8 cellular contexts compared by ENCODE assay signal in genomic region chr1:236608930-236609726, GRCh38. TPM values are rescaled to one million over a fixed set of nuclear protein-coding genes. Genes with fewer than 3 reads are reported as not detected.
DNase-seq lines count a peak whose midpoint lies in the region; ATAC-seq and TF ChIP-seq lines count a peak whose summit lies in the region.

No MANE protein-coding gene starts in this region.

- TF ChIP-seq CTCF in heart left ventricle (IDR thresholded peaks at IDR 0.05), result peak; percentile 37 to 68 (median 62)

- intact Hi-C loops in heart left ventricle (cut with DNase I), result loop anchor here in 7 of 10 donors (5.0 to 10.0 kb wide), 5 partner anchors 78 to 956 kb away; partner anchors contain the start of genes MTR (in 5 of the 7) and ACTN2 (in 1 of the 7)
- intact Hi-C loops in sciatic nerve (cut with DNase I), result no loop called here

- H3K4me3 ChIP-seq in heart left ventricle, result no peak overlapping the region

- H3K27ac Mint-ChIP-seq in activated T-cell treated with anti-CD3 and anti-CD28 coated beads, Interleukin-2, amount 50 U/mL, for 72 hours, result no peak overlapping the region

- no peaks in the 10 kb centered on the region for H3K36me3 ChIP-seq in heart left ventricle

- H3K9me3 Mint-ChIP-seq in activated T-cell treated with anti-CD3 and anti-CD28 coated beads, Interleukin-2, amount 50 U/mL, for 72 hours, result no peaks in the 10 kb centered on the region

- peaks cover 0 to 11% (median 3%) of the 10 kb centered on the region in 12 donors for H3K4me1 ChIP-seq in heart left ventricle

- H3K36me3 Mint-ChIP-seq in activated T-cell treated with anti-CD3 and anti-CD28 coated beads, Interleukin-2, amount 50 U/mL, for 72 hours (ENCODE audit: insufficient read depth in 2 of 2), result no peaks in the 10 kb centered on the region

- TF ChIP-seq POLR2A in heart left ventricle (IDR thresholded peaks at IDR 0.05), result no peak

- H3K9me3 ChIP-seq in heart left ventricle, result peaks cover 0 to 4% (median 0%) of the 10 kb centered on the region in 12 donors

- ATAC-seq in activated T-cell treated with anti-CD3 and anti-CD28 coated beads, Interleukin-2, amount 50 U/mL, for 72 hours (replicated peaks in 1 of 2), result no peak
- ATAC-seq in heart left ventricle, result no peak
- no peak for ATAC-seq in sciatic nerve

- H3K27me3 ChIP-seq in heart left ventricle, result peaks cover 0 to 15% (median 0%) of the 10 kb centered on the region in 9 donors

- peaks cover 14% of the 10 kb centered on the region for H3K4me1 Mint-ChIP-seq in activated T-cell treated with anti-CD3 and anti-CD28 coated beads, Interleukin-2, amount 50 U/mL, for 72 hours (ENCODE audit: low read depth)

- 17 to 22% (median 19%) methylated on average over 5 of the region's 5 CpGs for WGBS in heart left ventricle, 4 donors

- H3K27ac ChIP-seq in heart left ventricle, result peak overlapping the region in 1 of 12 donors; percentile 25

- peak; percentile 11 to 39 for DNase-seq in activated T-cell treated with anti-CD3 and anti-CD28 coated beads, Interleukin-2, amount 50 U/mL, for 72 hours
- DNase-seq in activated T-cell treated with anti-CD3 and anti-CD28 coated beads, Interleukin-2, amount 50 U/mL, for 1 hour, result no peak
- DNase-seq in NAMALWA (ENCODE audit: low spot score) (peak; percentile 23), UCSD-AML1 (lab: John Stamatoyannopoulos, UW; ENCODE audit: unreplicated experiment) (peak; percentile 27), heart left ventricle (peak in 4 of 5 donors; percentile 44 to 60 (median 52)), sciatic nerve (ENCODE audit: low spot score) (peak; percentile 66), activated gamma-delta T cell (lab: John Stamatoyannopoulos, UW) (no peak), NOMO-1 (lab: John Stamatoyannopoulos, UW; ENCODE audit: unreplicated experiment in 2 of 2) (no peak)

- no peak overlapping the region for H3K4me3 Mint-ChIP-seq in activated T-cell treated with anti-CD3 and anti-CD28 coated beads, Interleukin-2, amount 50 U/mL, for 72 hours

- H3K27me3 Mint-ChIP-seq in activated T-cell treated with anti-CD3 and anti-CD28 coated beads, Interleukin-2, amount 50 U/mL, for 72 hours (ENCODE audit: low read depth), result peaks cover 7% of the 10 kb centered on the region

RNA-seq across cellular contexts. Expression of gene HEATR1, which starts 4.8 kb away (rescaled TPM):
- 10 to 100 TPM; 45.2 to 57.1 TPM for total RNA-seq in activated T-cell treated with anti-CD3 and anti-CD28 coated beads, Interleukin-2, amount 50 U/mL, for 72 hours
- total RNA-seq in heart left ventricle (10 to 100 TPM in 5 of 9 donors, 1 to 10 TPM in 4; 6.6 to 17.2 (median 11.8) TPM), sciatic nerve (33.7 TPM)
- 1 to 10 TPM; 2.4 to 8.3 TPM for polyA plus RNA-seq in heart left ventricle

Comparison
In these comparisons a context has a peak if more than half of its experiments do, and no peak if none do; other contexts are left out.
1. DNase-seq: peak in activated T-cell treated with anti-CD3 and anti-CD28 coated beads, Interleukin-2, amount 50 U/mL, for 72 hours (2 of 2), NAMALWA (single experiment), UCSD-AML1 (single experiment), heart left ventricle (4 of 5) and sciatic nerve (single experiment); none in activated T-cell treated with anti-CD3 and anti-CD28 coated beads, Interleukin-2, amount 50 U/mL, for 1 hour (single experiment), activated gamma-delta T cell (single experiment) and NOMO-1 (0 of 2).